Comparison of ENCODE assay signal across 25 cellular contexts in genomic region chr14:28116716-28117115, GRCh38.
"Had no signal": no experiment of that assay in that cellular context is flagged by ENCODE, and none has a peak within 500 bp of the region (broad histone marks: within the 10 kb centered on the region; RNA-seq: fewer than 3 reads in every experiment).

No MANE protein-coding gene starts in this region.

- H3K4me1 Mint-ChIP-seq: activated CD4-positive, alpha-beta T cell treated with anti-CD3 and anti-CD28 coated beads, Interleukin-2, amount 10 ng/mL, durations not matched to agents 7 days and 5 days; activated T-helper 17 cell treated with anti-CD3 and anti-CD28 coated beads, Interleukin-2, amount 50 U/mL, for 72 hours had no signal

- H3K4me3 ChIP-seq: esophagus muscularis mucosa, gastroesophageal sphincter, ovary, prostate gland, thoracic aorta, vagina had no signal

- H3K27ac Mint-ChIP-seq: activated CD4-positive, alpha-beta T cell treated with anti-CD3 and anti-CD28 coated beads, Interleukin-2, amount 10 ng/mL, durations not matched to agents 7 days and 5 days; activated CD8-positive, alpha-beta T cell treated with anti-CD3 and anti-CD28 coated beads, Interleukin-2, amount 10 ng/mL, durations not matched to agents 7 days and 5 days; activated naive CD4-positive, alpha-beta T cell treated with anti-CD3 and anti-CD28 coated beads, Interleukin-2, amount 50 U/mL, for 72 hours; activated T-cell treated with anti-CD3 and anti-CD28 coated beads, Interleukin-2, amount 50 U/mL, for 24 hours; activated T-helper 17 cell treated with anti-CD3 and anti-CD28 coated beads, Interleukin-2, amount 50 U/mL, for 72 hours; natural killer cell treated with Interleukin-12 subunit alpha and Interleukin-12 subunit beta and Interleukin-15 and Interleukin-18, amount 100 ng/mL, for 72 hours; type B pancreatic cell had no signal

- H3K27me3 Mint-ChIP-seq: activated CD4-positive, alpha-beta T cell treated with anti-CD3 and anti-CD28 coated beads, Interleukin-2, amount 10 ng/mL, durations not matched to agents 7 days and 5 days; activated T-cell treated with anti-CD3 and anti-CD28 coated beads, Interleukin-2, amount 50 U/mL, for 24 hours; activated T-helper 17 cell treated with anti-CD3 and anti-CD28 coated beads, Interleukin-2, amount 50 U/mL, for 72 hours; natural killer cell treated with Interleukin-12 subunit alpha and Interleukin-12 subunit beta and Interleukin-15 and Interleukin-18, amount 100 ng/mL, for 72 hours; type B pancreatic cell had no signal

- H3K27ac ChIP-seq: brain microvascular endothelial cell, esophagus muscularis mucosa, gastroesophageal sphincter, neutrophil, ovary, prostate gland, thoracic aorta, vagina had no signal

- ATAC-seq: activated CD8-positive, alpha-beta T cell treated with anti-CD3 and anti-CD28 coated beads, Interleukin-2, amount 10 ng/mL, durations not matched to agents 7 days and 5 days; activated naive CD4-positive, alpha-beta T cell treated with anti-CD3 and anti-CD28 coated beads, Interleukin-2, amount 50 U/mL, for 72 hours; activated T-helper 17 cell treated with anti-CD3 and anti-CD28 coated beads, Interleukin-2, amount 50 U/mL, for 72 hours; gastroesophageal sphincter; left cardiac atrium; natural killer cell treated with Interleukin-12 subunit alpha and Interleukin-12 subunit beta and Interleukin-15 and Interleukin-18, amount 100 ng/mL, for 72 hours had no signal

- H3K4me1 ChIP-seq: esophagus muscularis mucosa, gastroesophageal sphincter, prostate gland, vagina had no signal

- DNase-seq: activated CD4-positive, alpha-beta T cell treated with anti-CD3 and anti-CD28 coated beads, Interleukin-2, amount 10 ng/mL, durations not matched to agents 7 days and 5 days; activated CD8-positive, alpha-beta T cell treated with anti-CD3 and anti-CD28 coated beads, Interleukin-2, amount 10 ng/mL, durations not matched to agents 7 days and 5 days; activated T-cell treated with anti-CD3 and anti-CD28 coated beads, Interleukin-2, amount 50 U/mL, for 24 hours; aorta; brain microvascular endothelial cell; central memory CD4-positive, alpha-beta T cell; dermis blood vessel endothelial cell; effector CD8-positive, alpha-beta T cell; head of caudate nucleus; hypothalamus; left cardiac atrium; ovary; stimulated activated CD4-positive, alpha-beta T cell treated with anti-CD3 and anti-CD28 coated beads, Interleukin-2, amount 100 ng/mL, for 48 hours; stimulated activated naive CD4-positive, alpha-beta T cell treated with Interleukin-2 at 50 U/mL for 16 hours had no signal

- H3K9me3 Mint-ChIP-seq: type B pancreatic cell had no signal

- H3K36me3 Mint-ChIP-seq: activated naive CD4-positive, alpha-beta T cell treated with anti-CD3 and anti-CD28 coated beads, Interleukin-2, amount 50 U/mL, for 72 hours; natural killer cell treated with Interleukin-12 subunit alpha and Interleukin-12 subunit beta and Interleukin-15 and Interleukin-18, amount 100 ng/mL, for 72 hours; type B pancreatic cell had no signal

- H3K4me3 Mint-ChIP-seq: activated CD4-positive, alpha-beta T cell treated with anti-CD3 and anti-CD28 coated beads, Interleukin-2, amount 10 ng/mL, durations not matched to agents 7 days and 5 days; activated CD8-positive, alpha-beta T cell treated with anti-CD3 and anti-CD28 coated beads, Interleukin-2, amount 10 ng/mL, durations not matched to agents 7 days and 5 days; activated T-cell treated with anti-CD3 and anti-CD28 coated beads, Interleukin-2, amount 50 U/mL, for 24 hours; activated T-helper 17 cell treated with anti-CD3 and anti-CD28 coated beads, Interleukin-2, amount 50 U/mL, for 72 hours; natural killer cell treated with Interleukin-12 subunit alpha and Interleukin-12 subunit beta and Interleukin-15 and Interleukin-18, amount 100 ng/mL, for 72 hours; type B pancreatic cell had no signal

- FAIRE-seq: islet of Langerhans had no signal

- H3K9me3 ChIP-seq: esophagus muscularis mucosa, neutrophil, ovary, prostate gland, thoracic aorta, vagina had no signal

- H3K36me3 ChIP-seq: brain microvascular endothelial cell, esophagus muscularis mucosa, gastroesophageal sphincter, neutrophil, ovary, prostate gland, thoracic aorta, vagina had no signal

- H3K27me3 ChIP-seq: brain microvascular endothelial cell, esophagus muscularis mucosa, gastroesophageal sphincter, neutrophil, ovary, vagina had no signal
